9 cellular contexts compared by ENCODE assay signal in the genomic region with DNA sequence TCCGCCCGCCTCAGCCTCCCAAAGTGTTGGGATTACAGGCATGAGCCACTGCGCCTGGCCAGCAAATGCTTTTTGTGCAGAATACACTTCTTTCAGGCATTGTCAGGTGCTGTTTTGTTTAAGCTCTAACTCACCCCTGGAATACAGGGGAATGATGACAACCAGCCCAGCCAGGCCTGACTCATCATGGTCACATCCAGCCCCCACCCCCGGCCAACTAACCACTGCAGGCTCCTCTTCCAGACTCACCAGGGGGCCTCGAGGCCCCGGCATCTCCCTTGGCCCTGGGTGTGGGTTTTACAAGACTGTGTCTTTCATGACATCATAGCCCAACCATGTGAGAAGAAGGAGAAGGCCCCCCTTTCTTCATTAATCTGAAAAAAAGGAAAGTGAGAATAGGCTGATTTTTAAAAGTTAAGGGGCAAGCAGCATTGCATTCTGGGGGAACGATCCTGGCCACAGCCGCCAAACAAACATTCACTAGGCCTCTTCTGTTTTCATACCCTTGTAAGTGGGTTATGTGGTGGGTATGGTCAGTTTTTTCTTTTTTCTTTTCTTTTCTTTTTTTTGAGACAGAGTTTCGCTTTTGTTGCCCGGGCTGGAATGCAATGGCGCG. TPM values are rescaled to one million over a fixed set of nuclear protein-coding genes. Genes with fewer than 3 reads are reported as not detected.
DNase-seq lines count a peak whose midpoint lies in the region; ATAC-seq and TF ChIP-seq lines count a peak whose summit lies in the region.
"Had no signal": no experiment of that assay in that cellular context is flagged by ENCODE, and none has a peak within 500 bp of the region (broad histone marks: within the 10 kb centered on the region; RNA-seq: fewer than 3 reads in every experiment).

No MANE protein-coding gene starts in this region.

- H3K27me3 ChIP-seq in BJ (ENCODE audit: control insufficient read depth, insufficient read depth, low read length) (no peaks in the 10 kb centered on the region), muscle layer of colon (ENCODE audit: control insufficient read depth in 1 of 2, insufficient read depth in 2 of 2, low read length in 2 of 2) (no peaks in the 10 kb centered on the region)

- peaks cover 41% of the 10 kb centered on the region for H3K4me1 ChIP-seq in muscle layer of colon (ENCODE audit: insufficient read depth, low read length)

- H3K9me3 ChIP-seq in muscle layer of colon (ENCODE audit: low read length) = no peaks in the 10 kb centered on the region

- H3K36me3 ChIP-seq in BJ (ENCODE audit: control insufficient read depth, insufficient read depth, low read length) (no peaks in the 10 kb centered on the region), muscle layer of colon (ENCODE audit: insufficient read depth, low read length) (no peaks in the 10 kb centered on the region)

- peak overlapping the region; percentile 11 for H3K9ac ChIP-seq in muscle layer of colon (ENCODE audit: low read length)

- peak overlapping the region; percentile 83 for H3K27ac ChIP-seq in muscle layer of colon (ENCODE audit: low read depth, low read length)

- ATAC-seq in GM21367 (IDR thresholded peaks at IDR 0.05; ENCODE audit: unreplicated experiment) (no peak), GM18909 (IDR thresholded peaks at IDR 0.05; ENCODE audit: poor library complexity, unreplicated experiment) (no peak)

- no peak overlapping the region for H3K4me3 ChIP-seq in BJ (ENCODE audit: low read depth, low read length)
- no peak overlapping the region for H3K4me3 ChIP-seq in muscle layer of colon (ENCODE audit: low read depth in 1 of 2, low read length in 2 of 2)

- POLR2A ChIA-PET in BJ (lab: Charles Lee) = interaction anchor here (0.7 kb wide), 1 partner anchor 33 kb away, joined by 3 read pairs; no protein-coding TSS in a partner anchor

- DNase-seq in BJ (ENCODE audit: low read depth) (peak; percentile 98), MV-4-11 (lab: John Stamatoyannopoulos, UW) (peak; percentile 55), dermis blood vessel endothelial cell (peak; percentile 17), foreskin melanocyte (no peak), NCI-H1436 (lab: John Stamatoyannopoulos, UW) (no peak)

- peak; percentile 24; the same call in 1 of the 2 replicates for TF ChIP-seq CTCF in BJ (IDR thresholded peaks at IDR 0.05; ENCODE audit: insufficient read depth, low read depth, low read length)

- CTCF ChIA-PET in BJ (lab: Yijun Ruan, JAX) = interaction anchor here (1.0 to 5.4 kb wide), 5 partner anchors 28 to 41 kb away, joined by 3 to 46 read pairs (median 8); partner anchors contain the start of genes NR6A1, OLFML2A and WDR38

RNA-seq across cellular contexts. Expression of gene OLFML2A, which starts 35.6 kb away (rescaled TPM):
- 2.0 and 2.5 TPM in 2 replicates for polyA plus RNA-seq in BJ (2011; rRNA removed)
- polyA minus RNA-seq in BJ (2011; rRNA and poly(A)+ RNA removed) = 1.5 and 1.9 TPM in 2 replicates
- total RNA-seq in dermis blood vessel endothelial cell = 2.2 and 2.9 TPM in 2 replicates

RNA-seq across cellular contexts. Expression of gene WDR38, which starts 40.8 kb away (rescaled TPM):
- not detected in 2 replicates for polyA plus RNA-seq in BJ (2011; rRNA removed)
- polyA minus RNA-seq in BJ (2011; rRNA and poly(A)+ RNA removed) = not detected in 2 replicates
- not detected in 2 replicates for total RNA-seq in dermis blood vessel endothelial cell
- total RNA-seq: lower leg skin had no signal

RNA-seq across cellular contexts. Expression of gene NR6A1, which starts 41.4 kb away (rescaled TPM):
- polyA plus RNA-seq in BJ (2011; rRNA removed) = 0.23 and 0.25 TPM in 2 replicates
- 0.21 and 0.47 TPM in 2 replicates for polyA minus RNA-seq in BJ (2011; rRNA and poly(A)+ RNA removed)
- 2.9 TPM in 2 replicates for total RNA-seq in dermis blood vessel endothelial cell

RNA-seq across cellular contexts. Expression of gene RPL35, which starts 49.2 kb away (rescaled TPM):
- polyA plus RNA-seq in BJ (2011; rRNA removed) = 3,181 and 3,838 TPM in 2 replicates
- polyA minus RNA-seq in BJ (2011; rRNA and poly(A)+ RNA removed) = 177 and 325 TPM in 2 replicates
- 1,038 and 2,144 TPM in 2 replicates for total RNA-seq in dermis blood vessel endothelial cell

RNA-seq across cellular contexts. Expression of gene ARPC5L, which starts 49.4 kb away (rescaled TPM):
- polyA plus RNA-seq in BJ (2011; rRNA removed) = 34.0 and 41.0 TPM in 2 replicates
- 10.0 and 12.2 TPM in 2 replicates for polyA minus RNA-seq in BJ (2011; rRNA and poly(A)+ RNA removed)
- 21.1 and 22.5 TPM in 2 replicates for total RNA-seq in dermis blood vessel endothelial cell

Comparison
In these comparisons a context has a peak if more than half of its experiments do, and no peak if none do; other contexts are left out.
1. DNase-seq: peak in BJ (single experiment), MV-4-11 (single experiment) and dermis blood vessel endothelial cell (single experiment); none in foreskin melanocyte (single experiment) and NCI-H1436 (single experiment).